1 cellular context compared by ENCODE assay signal in the genomic region with DNA sequence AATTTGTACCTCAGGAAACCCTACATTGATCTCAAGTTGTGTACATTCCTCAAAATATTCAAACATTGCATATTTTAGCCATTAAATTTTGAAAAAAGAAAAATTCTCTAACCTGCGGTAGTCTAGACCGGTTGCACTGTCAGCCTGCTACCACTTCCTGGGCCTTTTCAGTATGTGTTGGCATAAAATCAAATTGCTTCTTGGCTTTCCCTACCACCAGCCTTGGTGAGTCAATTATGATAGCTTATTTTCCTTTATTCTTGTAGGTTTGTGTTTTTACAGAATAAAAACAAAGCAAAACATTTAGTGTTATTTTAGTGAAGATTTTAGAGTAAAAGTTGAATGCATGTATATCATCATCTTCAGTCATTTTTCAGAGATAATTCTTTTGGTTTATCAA.
TF ChIP-seq lines count a peak whose summit lies in the region.

No MANE protein-coding gene starts in this region.

TF ChIP-seq in SK-N-SH, 30 proteins besides CTCF, POLR2A, EP300 and RAD21 (continued from another document):
- no peak for TF ChIP-seq USF1 (IDR thresholded peaks at IDR 0.05; ENCODE audit: borderline replicate concordance, low read depth)
- no peak for TF ChIP-seq FOXJ3 (CRISPR knock-in tag; IDR thresholded peaks at IDR 0.05)
- no peak for TF ChIP-seq TEAD4 (IDR thresholded peaks at IDR 0.05; ENCODE audit: borderline replicate concordance, insufficient read depth)
